ENCODE assay signal across 19 cellular contexts in the genomic region with DNA sequence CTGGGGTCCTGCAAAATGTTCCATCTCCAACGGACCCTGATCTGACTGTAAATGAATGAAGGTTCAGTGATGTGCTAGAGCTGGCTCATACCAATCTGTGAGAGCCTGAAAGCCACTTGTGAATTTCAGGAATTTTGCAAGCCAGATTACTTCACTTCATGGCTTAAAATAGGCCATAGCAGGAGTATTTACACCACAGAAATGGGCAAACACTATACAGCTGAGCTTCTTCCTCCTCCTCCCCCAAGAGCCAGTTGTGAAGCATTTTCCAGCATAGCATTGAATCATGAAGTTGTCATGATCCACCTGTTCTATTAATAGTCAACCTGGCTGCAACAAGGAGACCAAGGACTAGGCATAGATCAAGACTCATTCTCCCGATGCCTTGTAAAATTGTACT.
DNase-seq lines count a peak whose midpoint lies in the region; ATAC-seq lines count a peak whose summit lies in the region.
"Had no signal": no experiment of that assay in that cellular context is flagged by ENCODE, and none has a peak within 500 bp of the region (broad histone marks: within the 10 kb centered on the region; RNA-seq: fewer than 3 reads in every experiment).

No MANE protein-coding gene starts in this region.

- H3K4me1 Mint-ChIP-seq in activated CD4-positive, alpha-beta T cell treated with anti-CD3 and anti-CD28 coated beads, Interleukin-2, amount 10 ng/mL, durations not matched to agents 7 days and 5 days, result no peaks in the 10 kb centered on the region

- H3K27ac Mint-ChIP-seq in activated CD4-positive, alpha-beta T cell treated with anti-CD3 and anti-CD28 coated beads, Interleukin-2, amount 10 ng/mL, durations not matched to agents 7 days and 5 days, result no peak overlapping the region

- H3K9me3 Mint-ChIP-seq in activated CD4-positive, alpha-beta T cell treated with anti-CD3 and anti-CD28 coated beads, Interleukin-2, amount 10 ng/mL, durations not matched to agents 7 days and 5 days, result no peaks in the 10 kb centered on the region

- ATAC-seq in GM18511 (IDR thresholded peaks at IDR 0.05; ENCODE audit: unreplicated experiment) (no peak), HG03439 (IDR thresholded peaks at IDR 0.05; ENCODE audit: unreplicated experiment) (no peak)

- no peaks in the 10 kb centered on the region for H3K36me3 Mint-ChIP-seq in activated CD4-positive, alpha-beta T cell treated with anti-CD3 and anti-CD28 coated beads, Interleukin-2, amount 10 ng/mL, durations not matched to agents 7 days and 5 days (ENCODE audit: low read depth)

- H3K4me3 Mint-ChIP-seq in activated CD4-positive, alpha-beta T cell treated with anti-CD3 and anti-CD28 coated beads, Interleukin-2, amount 10 ng/mL, durations not matched to agents 7 days and 5 days, result no peak overlapping the region

- no peaks in the 10 kb centered on the region for H3K27me3 Mint-ChIP-seq in activated CD4-positive, alpha-beta T cell treated with anti-CD3 and anti-CD28 coated beads, Interleukin-2, amount 10 ng/mL, durations not matched to agents 7 days and 5 days

- POLR2A ChIA-PET in activated CD4-positive, alpha-beta T cell treated with anti-CD3 and anti-CD28 coated beads, Interleukin-2, amount 10 ng/mL, durations not matched to agents 7 days and 5 days (lab: Charles Lee), result no interaction called here

- CTCF ChIA-PET in activated CD4-positive, alpha-beta T cell treated with anti-CD3 and anti-CD28 coated beads, Interleukin-2, amount 10 ng/mL, durations not matched to agents 7 days and 5 days (lab: Charles Lee), result no interaction called here

- DNase-seq in EH (ENCODE audit: low read depth) (peak; percentile 53), Kasumi-1 (lab: John Stamatoyannopoulos, UW) (peak; percentile 9 to 11), RPMI7951 (ENCODE audit: low read depth) (peak; percentile 33), kidney tubule cell (ENCODE audit: low spot score) (peak; percentile 64), NCI-H748 (lab: John Stamatoyannopoulos, UW; ENCODE audit: unreplicated experiment) (no peak)
- DNase-seq in activated CD4-positive, alpha-beta T cell treated with anti-CD3 and anti-CD28 coated beads, Interleukin-2, amount 10 ng/mL, durations not matched to agents 7 days and 5 days, result no peak
- DNase-seq: DND-41, GDM1, NCI-H1417 treated with DMSO at 0.1 percent for 48 hours, NCI-H187 treated with DMSO at 0.1 percent for 48 hours, NCI-H446 treated with DMSO at 0.1 percent for 48 hours, NCI-H748 treated with DMSO at 0.1 percent for 48 hours, OCI-M1, RPMI8226, SHP77 treated with DMSO at 0.1 percent for 48 hours, T-helper 1 cell, T-helper 9 cell had no signal

Comparison
In these comparisons a context has a peak if more than half of its experiments do, and no peak if none do; other contexts are left out.
1. DNase-seq: peak in EH (single experiment), Kasumi-1 (2 of 2), RPMI7951 (single experiment) and kidney tubule cell (single experiment); none in activated CD4-positive, alpha-beta T cell treated with anti-CD3 and anti-CD28 coated beads, Interleukin-2, amount 10 ng/mL, durations not matched to agents 7 days and 5 days (single experiment) and NCI-H748 (single experiment).